Comparison of ENCODE assay signal across 23 cellular contexts in the genomic region with DNA sequence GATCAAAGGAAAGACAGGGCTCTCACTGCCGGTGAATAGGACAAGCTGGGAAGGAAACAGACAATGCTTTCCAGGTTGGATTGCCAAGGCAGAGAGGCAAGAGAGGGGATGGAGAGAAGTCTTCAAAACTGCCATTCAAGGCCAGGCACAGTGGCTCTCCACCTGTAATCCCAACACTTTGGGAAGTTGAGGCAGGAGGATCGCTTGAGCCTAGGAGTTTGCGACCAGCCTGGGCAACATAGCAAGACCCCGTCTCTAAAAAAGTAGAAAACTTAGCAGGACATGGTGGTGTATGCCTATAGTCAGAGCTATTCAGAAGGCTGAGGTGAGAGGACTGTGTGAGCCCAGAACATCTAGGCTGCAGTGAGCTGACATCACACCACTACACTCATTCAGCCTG.
"Had no signal": no experiment of that assay in that cellular context is flagged by ENCODE, and none has a peak within 500 bp of the region (broad histone marks: within the 10 kb centered on the region; RNA-seq: fewer than 3 reads in every experiment).

No MANE protein-coding gene starts in this region.

- H3K9me3 ChIP-seq: heart left ventricle, lower lobe of right lung, sigmoid colon, suprapubic skin, tibial nerve had no signal

- DNase-seq: activated B cell treated with CpG ODN at 0.5 μM for 24 hours; activated naive CD4-positive, alpha-beta T cell; activated T-cell treated with anti-CD3 and anti-CD28 coated beads for 4 hours; activated T-cell treated with anti-CD3 and anti-CD28 coated beads, Interleukin-2, amount 50 U/mL, for 72 hours; foreskin fibroblast; heart left ventricle; lower lobe of right lung; mesenchymal stem cell; natural killer cell; sigmoid colon; small intestine; stimulated activated CD4-positive, alpha-beta T cell treated with anti-CD3 and anti-CD28 coated beads, Interleukin-1b, Interleukin-23, amount 100 ng/mL, for 48 hours; stimulated activated CD4-positive, alpha-beta T cell treated with anti-CD3 and anti-CD28 coated beads, Interleukin-4, amount 100 ng/mL, for 4 hours; stimulated activated CD8-positive, alpha-beta memory T cell treated with anti-CD3 and anti-CD28 coated beads, Interleukin-4, amount 100 ng/mL, for 48 hours; SW 1271; T-helper 9 cell had no signal

- H3K27ac ChIP-seq: heart left ventricle, lower lobe of right lung, sigmoid colon, suprapubic skin, tibial nerve had no signal

- H3K4me1 ChIP-seq: lower lobe of right lung, suprapubic skin had no signal

- ATAC-seq: activated T-cell treated with anti-CD3 and anti-CD28 coated beads, Interleukin-2, amount 50 U/mL, for 72 hours; esophagus mucosa; heart left ventricle; lower lobe of right lung; natural killer cell; stimulated activated memory B cell treated with anti-CD40 and anti-IgM and Interleukin-4, amounts not matched to agents 10 μg/mL and 1 μg/mL and 100 μg/mL, for 72 hours had no signal

- FAIRE-seq: astrocyte, small intestine had no signal

- H3K36me3 ChIP-seq: heart left ventricle, lower lobe of right lung, sigmoid colon, suprapubic skin, tibial nerve had no signal

- H3K36me3 Mint-ChIP-seq: activated naive CD8-positive, alpha-beta T cell; natural killer cell; stimulated activated memory B cell treated with anti-CD40 and anti-IgM and Interleukin-4, amounts not matched to agents 10 μg/mL and 1 μg/mL and 100 μg/mL, for 72 hours had no signal

- H3K4me3 Mint-ChIP-seq: activated B cell treated with CpG ODN at 0.5 μM for 24 hours; activated naive CD8-positive, alpha-beta T cell; activated T-cell treated with anti-CD3 and anti-CD28 coated beads, Interleukin-2, amount 50 U/mL, for 72 hours; natural killer cell; stimulated activated memory B cell treated with anti-CD40 and anti-IgM and Interleukin-4, amounts not matched to agents 10 μg/mL and 1 μg/mL and 100 μg/mL, for 72 hours; T-helper 1 cell treated with Interleukin-12 subunit alpha and Interleukin-12 subunit beta and Interleukin-4 antibody, amounts not matched to agents 30 μg/mL and 1 μg/mL, for 36 hours had no signal

- H3K27ac Mint-ChIP-seq: activated B cell treated with CpG ODN at 0.5 μM for 24 hours; activated naive CD8-positive, alpha-beta T cell; natural killer cell; stimulated activated memory B cell treated with anti-CD40 and anti-IgM and Interleukin-4, amounts not matched to agents 10 μg/mL and 1 μg/mL and 100 μg/mL, for 72 hours had no signal

- H3K4me3 ChIP-seq: heart left ventricle, lower lobe of right lung, sigmoid colon, suprapubic skin, tibial nerve had no signal

- H3K9me3 Mint-ChIP-seq: activated B cell treated with CpG ODN at 0.5 μM for 24 hours; activated T-cell treated with anti-CD3 and anti-CD28 coated beads, Interleukin-2, amount 50 U/mL, for 72 hours; natural killer cell; stimulated activated memory B cell treated with anti-CD40 and anti-IgM and Interleukin-4, amounts not matched to agents 10 μg/mL and 1 μg/mL and 100 μg/mL, for 72 hours; T-helper 1 cell treated with Interleukin-12 subunit alpha and Interleukin-12 subunit beta and Interleukin-4 antibody, amounts not matched to agents 30 μg/mL and 1 μg/mL, for 36 hours had no signal

- H3K27me3 ChIP-seq: heart left ventricle, sigmoid colon, suprapubic skin, tibial nerve had no signal

- H3K27me3 Mint-ChIP-seq: activated naive CD8-positive, alpha-beta T cell had no signal
